In the genomic region with DNA sequence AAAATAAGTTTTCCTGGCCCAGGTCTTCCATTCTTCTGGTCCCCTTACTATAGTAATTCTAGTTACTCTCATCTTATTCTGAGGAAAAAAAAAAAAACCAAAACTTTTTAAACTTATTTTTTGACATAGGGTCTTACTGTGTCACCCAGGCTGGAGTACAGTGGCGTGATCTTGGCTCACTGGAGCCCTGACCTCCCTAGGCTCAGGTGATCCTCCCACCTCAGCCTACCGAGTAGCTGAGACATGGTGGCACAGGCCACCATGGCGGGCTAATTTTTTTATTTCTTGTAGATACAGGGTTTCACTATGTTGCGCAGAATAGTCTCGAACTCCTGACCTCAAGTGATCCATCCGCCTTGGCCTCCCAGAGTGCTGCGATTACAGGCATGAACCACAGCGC, we compare ENCODE assay signal across 20 cellular contexts.
"Had no signal": no experiment of that assay in that cellular context is flagged by ENCODE, and none has a peak within 500 bp of the region (broad histone marks: within the 10 kb centered on the region; RNA-seq: fewer than 3 reads in every experiment).

No MANE protein-coding gene starts in this region.

- H3K4me1 Mint-ChIP-seq: mesothelial cell of epicardium, naive B cell, natural killer cell, nephron progenitor cell, neural progenitor cell had no signal

- H3K4me3 Mint-ChIP-seq: mesothelial cell of epicardium; naive B cell; natural killer cell; nephron progenitor cell; neural progenitor cell; stimulated activated naive CD8-positive, alpha-beta T cell treated with anti-CD3 and anti-CD28 coated beads, Interleukin-15, Interleukin-2, amounts not matched to agents 100 ng/mL and 50 ng/mL, for 24 hours had no signal

- H3K27me3 Mint-ChIP-seq: naive B cell; stimulated activated naive CD8-positive, alpha-beta T cell treated with anti-CD3 and anti-CD28 coated beads, Interleukin-15, Interleukin-2, amounts not matched to agents 100 ng/mL and 50 ng/mL, for 24 hours had no signal

- H3K9me3 Mint-ChIP-seq: mesothelial cell of epicardium; naive B cell; natural killer cell; nephron progenitor cell; neural progenitor cell; stimulated activated naive CD8-positive, alpha-beta T cell treated with anti-CD3 and anti-CD28 coated beads, Interleukin-15, Interleukin-2, amounts not matched to agents 100 ng/mL and 50 ng/mL, for 24 hours had no signal

- H3K27ac Mint-ChIP-seq: mesothelial cell of epicardium; neural progenitor cell; stimulated activated naive CD8-positive, alpha-beta T cell treated with anti-CD3 and anti-CD28 coated beads, Interleukin-15, Interleukin-2, amounts not matched to agents 100 ng/mL and 50 ng/mL, for 24 hours had no signal

- ATAC-seq: natural killer cell, sciatic nerve, upper lobe of right lung had no signal

- FAIRE-seq: urothelium cell line had no signal

- DNase-seq: islet precursor cell; left ventricle myocardium inferior; mesendoderm; naive B cell; natural killer cell; nephron progenitor cell; occipital lobe; stimulated activated CD4-positive, alpha-beta T cell treated with anti-CD3 and anti-CD28 coated beads, Interleukin-12 subunit alpha, Interleukin-12 subunit beta, amount 100 ng/mL, for 4 hours; stimulated activated CD4-positive, alpha-beta T cell treated with anti-CD3 and anti-CD28 coated beads, Interleukin-15, amount 100 ng/mL, for 24 hours; stimulated activated CD4-positive, alpha-beta T cell treated with anti-CD3 and anti-CD28 coated beads, Interleukin-2, amount 100 ng/mL, for 24 hours; stimulated activated CD4-positive, alpha-beta T cell treated with anti-CD3 and anti-CD28 coated beads, Interleukin-4, amount 100 ng/mL, for 1 hour; stimulated activated naive CD4-positive, alpha-beta T cell; tibial artery; trophoblast cell; upper lobe of right lung had no signal
